8 cellular contexts compared by ENCODE assay signal in the genomic region with DNA sequence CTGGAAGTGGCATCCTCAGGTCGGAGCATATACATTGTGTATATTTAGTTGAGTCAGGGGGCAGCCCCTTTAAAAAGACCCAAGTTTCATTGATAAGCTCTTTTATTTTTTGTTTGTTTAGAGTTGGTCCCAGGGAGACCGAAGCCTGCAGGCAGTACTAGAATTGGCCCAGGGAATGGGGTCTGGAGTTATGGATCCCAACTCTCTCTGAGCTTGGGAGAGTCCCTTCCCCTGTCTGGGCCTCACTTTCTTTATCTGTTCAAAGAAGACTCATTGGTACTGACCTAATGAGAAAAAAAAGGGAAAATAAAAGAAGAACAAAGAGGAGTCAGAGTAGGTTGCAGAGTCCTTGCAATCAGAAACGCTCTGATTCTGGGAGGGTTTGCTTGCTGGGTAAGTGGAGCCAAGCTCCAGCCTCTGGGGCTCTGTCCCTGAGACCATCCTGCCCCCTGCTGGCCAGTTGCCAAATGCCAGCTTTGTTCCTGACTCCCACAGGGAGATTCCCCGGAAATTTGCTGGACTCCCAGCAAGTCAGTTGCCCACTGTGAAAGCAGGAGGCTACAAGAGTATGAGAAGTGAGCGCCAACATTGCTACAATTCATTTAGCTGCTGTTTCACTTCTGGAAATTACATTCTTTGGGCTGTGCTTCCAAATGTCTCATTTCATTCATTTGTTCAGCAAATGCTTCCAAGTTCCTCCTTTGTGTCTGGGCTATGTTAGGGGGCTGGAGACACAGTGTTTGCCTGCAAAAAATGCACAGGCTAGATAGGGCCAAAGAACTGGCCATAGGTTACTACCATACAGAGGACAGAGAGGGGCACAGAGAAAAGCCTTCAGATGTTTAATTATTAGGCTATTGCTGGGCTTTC.
DNase-seq lines count a peak whose midpoint lies in the region; ATAC-seq lines count a peak whose summit lies in the region.

No MANE protein-coding gene starts in this region.

- DNase-seq in CD1c-positive myeloid dendritic cell (ENCODE audit: extremely low spot score) = peak; percentile 80
- peak; percentile 63 for DNase-seq in NCI-H146 treated with DMSO at 0.1 percent for 48 hours (lab: John Stamatoyannopoulos, UW; ENCODE audit: unreplicated experiment)
- DNase-seq in UCSD-AML1 (lab: John Stamatoyannopoulos, UW; ENCODE audit: unreplicated experiment) = peak; percentile 76
- DNase-seq in brain pericyte (ENCODE audit: low read depth, low spot score) = peak; percentile 40
- DNase-seq in kidney tubule cell (ENCODE audit: low spot score) = peak; percentile 76
- peak in 2 of 3 donors; percentile 16 to 53 for DNase-seq in stimulated activated CD4-positive, alpha-beta T cell treated with anti-CD3 and anti-CD28 coated beads, TNF-alpha, amount 100 ng/mL, for 1 hour (ENCODE audit: low read depth in 3 of 3, low spot score in 1 of 3)

- ATAC-seq in GM21526 (IDR thresholded peaks at IDR 0.05; ENCODE audit: low FRiP score, unreplicated experiment) = peak; percentile 65
- ATAC-seq in HG02588 (IDR thresholded peaks at IDR 0.05; ENCODE audit: unreplicated experiment) = no peak
